ENCODE assay signal across 21 cellular contexts in the genomic region with DNA sequence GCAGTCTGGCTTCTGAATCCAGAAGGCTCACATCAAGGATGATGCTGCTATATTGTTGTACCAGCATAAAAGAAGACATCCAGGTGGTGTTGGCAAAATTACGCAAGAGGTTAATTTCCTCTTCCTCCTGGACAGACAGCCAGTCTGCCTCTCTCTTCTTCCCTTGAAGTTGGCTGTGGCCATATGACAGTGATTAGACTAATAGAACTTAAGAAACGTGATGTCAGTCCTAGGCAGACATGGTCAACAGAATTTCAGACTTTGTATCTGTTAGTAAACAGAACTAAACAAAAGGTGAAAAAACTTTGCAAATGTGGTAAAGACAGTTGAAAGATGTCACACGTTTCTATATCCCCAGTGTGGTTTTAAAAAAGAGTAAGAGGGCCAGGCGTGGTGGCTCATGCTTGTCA.
DNase-seq lines count a peak whose midpoint lies in the region; ATAC-seq and TF ChIP-seq lines count a peak whose summit lies in the region.
"Had no signal": no experiment of that assay in that cellular context is flagged by ENCODE, and none has a peak within 500 bp of the region (broad histone marks: within the 10 kb centered on the region; RNA-seq: fewer than 3 reads in every experiment).

No MANE protein-coding gene starts in this region.

- peak overlapping the region; percentile 50; the same call in 1 of the 2 replicates for H2AFZ ChIP-seq in Loucy (ENCODE audit: low read length)

- peaks cover 49% of the 10 kb centered on the region for H3K4me1 Mint-ChIP-seq in activated naive CD4-positive, alpha-beta T cell treated with anti-CD3 and anti-CD28 coated beads, Interleukin-2, amount 10 ng/mL, durations not matched to agents 7 days and 5 days
- H3K4me1 Mint-ChIP-seq in central memory CD8-positive, alpha-beta T cell, result peaks cover 59% of the 10 kb centered on the region
- peaks cover 21% of the 10 kb centered on the region for H3K4me1 Mint-ChIP-seq in type B pancreatic cell (ENCODE audit: unreplicated experiment)
- H3K4me1 Mint-ChIP-seq in activated T-helper 1 cell treated with anti-CD3 and anti-CD28 coated beads, Interleukin-12 subunit alpha, Interleukin-12 subunit beta, Interleukin-2, Interleukin-4 antibody, amounts not matched to agents 30 ng/mL and 10 ng/mL and 1 ng/mL, durations not matched to agents 14 hours and 24 hours and 36 hours (ENCODE audit: low read depth), result peaks cover 50% of the 10 kb centered on the region
- H3K4me1 Mint-ChIP-seq in activated naive CD8-positive, alpha-beta T cell treated with anti-CD3 and anti-CD28 coated beads, Interleukin-2, amount 50 U/mL, for 24 hours, result peaks cover 13% of the 10 kb centered on the region

- CTCF ChIA-PET in activated naive CD4-positive, alpha-beta T cell treated with anti-CD3 and anti-CD28 coated beads, Interleukin-2, amount 10 ng/mL, durations not matched to agents 7 days and 5 days (lab: Charles Lee), result no interaction called here

- H3K27ac ChIP-seq in heart right ventricle, result no peak overlapping the region
- H3K27ac ChIP-seq: HL-60 had no signal

- peak overlapping the region; percentile 34 for H3K9ac ChIP-seq in Loucy (ENCODE audit: low read depth, low read length, poor library complexity, severe bottlenecking)

- peak; percentile 53 for ATAC-seq in central memory CD8-positive, alpha-beta T cell (replicated peaks; ENCODE audit: extremely low read depth, poor library complexity, severe bottlenecking)
- ATAC-seq in activated naive CD8-positive, alpha-beta T cell treated with anti-CD3 and anti-CD28 coated beads, Interleukin-2, amount 50 U/mL, for 24 hours, result no peak
- ATAC-seq in heart right ventricle, result no peak

- H3K4me3 ChIP-seq in Loucy (ENCODE audit: low read length, poor library complexity, severe bottlenecking), result no peak overlapping the region
- no peak overlapping the region for H3K4me3 ChIP-seq in heart right ventricle
- H3K4me3 ChIP-seq: MG63 had no signal

- 86% methylated on average over 4 of the region's 4 CpGs for WGBS in heart right ventricle, 2 donors

- no peaks in the 10 kb centered on the region for H3K79me2 ChIP-seq in Loucy (ENCODE audit: insufficient read depth, low read length)

- no peak overlapping the region for H3K4me2 ChIP-seq in Loucy (ENCODE audit: low read depth, low read length, poor library complexity, severe bottlenecking)

- H3K27me3 ChIP-seq in Loucy (ENCODE audit: insufficient read depth, low read length, poor library complexity, severe bottlenecking) (no peaks in the 10 kb centered on the region), heart right ventricle (no peaks in the 10 kb centered on the region)
- H3K27me3 ChIP-seq: MG63 had no signal

- no peaks in the 10 kb centered on the region for H3K9me3 Mint-ChIP-seq in activated naive CD4-positive, alpha-beta T cell treated with anti-CD3 and anti-CD28 coated beads, Interleukin-2, amount 10 ng/mL, durations not matched to agents 7 days and 5 days
- H3K9me3 Mint-ChIP-seq in central memory CD8-positive, alpha-beta T cell, result no peaks in the 10 kb centered on the region
- peaks cover 4% of the 10 kb centered on the region for H3K9me3 Mint-ChIP-seq in type B pancreatic cell
- H3K9me3 Mint-ChIP-seq in activated T-helper 1 cell treated with anti-CD3 and anti-CD28 coated beads, Interleukin-12 subunit alpha, Interleukin-12 subunit beta, Interleukin-2, Interleukin-4 antibody, amounts not matched to agents 30 ng/mL and 10 ng/mL and 1 ng/mL, durations not matched to agents 14 hours and 24 hours and 36 hours, result no peaks in the 10 kb centered on the region
- no peaks in the 10 kb centered on the region for H3K9me3 Mint-ChIP-seq in activated naive CD8-positive, alpha-beta T cell treated with anti-CD3 and anti-CD28 coated beads, Interleukin-2, amount 50 U/mL, for 24 hours
- H3K9me3 Mint-ChIP-seq: H9; T-helper 1 cell treated with Interleukin-12 subunit alpha and Interleukin-12 subunit beta and Interleukin-4 antibody, amounts not matched to agents 30 μg/mL and 1 μg/mL, for 36 hours had no signal

- H3K9me3 ChIP-seq in Loucy (ENCODE audit: insufficient read depth, low read depth, low read length), result no peaks in the 10 kb centered on the region
- H3K9me3 ChIP-seq in heart right ventricle, result no peaks in the 10 kb centered on the region
- H3K9me3 ChIP-seq: MG63 had no signal

- no peaks in the 10 kb centered on the region for H3K9me2 ChIP-seq in Loucy (replicated peaks; ENCODE audit: low read depth, low read length)

- no peak for TF ChIP-seq CTCF in Loucy (conservative IDR thresholded peaks at IDR 0.05; ENCODE audit: low read length)
- no peak for TF ChIP-seq CTCF in type B pancreatic cell (conservative IDR thresholded peaks at IDR 0.05)
- no peak for TF ChIP-seq CTCF in heart right ventricle (IDR thresholded peaks at IDR 0.05)

- peaks cover 51% of the 10 kb centered on the region for H3K4me1 ChIP-seq in Loucy (ENCODE audit: insufficient read depth, low read length, poor library complexity, severe bottlenecking)
- H3K4me1 ChIP-seq in heart right ventricle, result no peaks in the 10 kb centered on the region

- H3K4me3 Mint-ChIP-seq in activated naive CD4-positive, alpha-beta T cell treated with anti-CD3 and anti-CD28 coated beads, Interleukin-2, amount 10 ng/mL, durations not matched to agents 7 days and 5 days, result no peak overlapping the region
- peak overlapping the region; percentile 4 for H3K4me3 Mint-ChIP-seq in central memory CD8-positive, alpha-beta T cell
- no peak overlapping the region for H3K4me3 Mint-ChIP-seq in type B pancreatic cell
- no peak overlapping the region for H3K4me3 Mint-ChIP-seq in activated T-helper 1 cell treated with anti-CD3 and anti-CD28 coated beads, Interleukin-12 subunit alpha, Interleukin-12 subunit beta, Interleukin-2, Interleukin-4 antibody, amounts not matched to agents 30 ng/mL and 10 ng/mL and 1 ng/mL, durations not matched to agents 14 hours and 24 hours and 36 hours
- no peak overlapping the region for H3K4me3 Mint-ChIP-seq in activated naive CD8-positive, alpha-beta T cell treated with anti-CD3 and anti-CD28 coated beads, Interleukin-2, amount 50 U/mL, for 24 hours
- H3K4me3 Mint-ChIP-seq: H9; T-helper 1 cell treated with Interleukin-12 subunit alpha and Interleukin-12 subunit beta and Interleukin-4 antibody, amounts not matched to agents 30 μg/mL and 1 μg/mL, for 36 hours had no signal

- intact Hi-C loops in activated T-helper 1 cell treated with anti-CD3 and anti-CD28 coated beads, Interleukin-12 subunit alpha, Interleukin-12 subunit beta, Interleukin-2, Interleukin-4 antibody, amounts not matched to agents 30 ng/mL and 10 ng/mL and 1 ng/mL, durations not matched to agents 14 hours and 24 hours and 36 hours (cut with micrococcal nuclease), result loop anchor here (2.0 kb wide), 1 partner anchor 27 kb away; no protein-coding TSS in a partner anchor
- intact Hi-C loops in heart right ventricle (cut with DNase I), result no loop called here

- H3K36me3 ChIP-seq in Loucy (ENCODE audit: insufficient read depth, low read length) (no peaks in the 10 kb centered on the region), heart right ventricle (no peaks in the 10 kb centered on the region)
- H3K36me3 ChIP-seq: MG63 had no signal

- no peaks in the 10 kb centered on the region for H4K20me1 ChIP-seq in Loucy (ENCODE audit: insufficient read depth, low read length, poor library complexity, severe bottlenecking)

- H3K36me3 Mint-ChIP-seq in activated naive CD4-positive, alpha-beta T cell treated with anti-CD3 and anti-CD28 coated beads, Interleukin-2, amount 10 ng/mL, durations not matched to agents 7 days and 5 days, result no peaks in the 10 kb centered on the region
- peaks cover 8% of the 10 kb centered on the region for H3K36me3 Mint-ChIP-seq in central memory CD8-positive, alpha-beta T cell (ENCODE audit: insufficient read depth)
- no peaks in the 10 kb centered on the region for H3K36me3 Mint-ChIP-seq in type B pancreatic cell
- H3K36me3 Mint-ChIP-seq in activated T-helper 1 cell treated with anti-CD3 and anti-CD28 coated beads, Interleukin-12 subunit alpha, Interleukin-12 subunit beta, Interleukin-2, Interleukin-4 antibody, amounts not matched to agents 30 ng/mL and 10 ng/mL and 1 ng/mL, durations not matched to agents 14 hours and 24 hours and 36 hours (ENCODE audit: low read depth), result no peaks in the 10 kb centered on the region
- no peaks in the 10 kb centered on the region for H3K36me3 Mint-ChIP-seq in activated naive CD8-positive, alpha-beta T cell treated with anti-CD3 and anti-CD28 coated beads, Interleukin-2, amount 50 U/mL, for 24 hours (ENCODE audit: low read depth)

- 0 out of 2 replicates have a peak, but pooled peaks cover 4% of the 10 kb centered on the region for H3F3A ChIP-seq in Loucy (ENCODE audit: low read depth)

- H3K27me3 Mint-ChIP-seq in activated naive CD4-positive, alpha-beta T cell treated with anti-CD3 and anti-CD28 coated beads, Interleukin-2, amount 10 ng/mL, durations not matched to agents 7 days and 5 days, result peaks cover 26% of the 10 kb centered on the region
- no peaks in the 10 kb centered on the region for H3K27me3 Mint-ChIP-seq in central memory CD8-positive, alpha-beta T cell
- no peaks in the 10 kb centered on the region for H3K27me3 Mint-ChIP-seq in type B pancreatic cell
- H3K27me3 Mint-ChIP-seq in activated T-helper 1 cell treated with anti-CD3 and anti-CD28 coated beads, Interleukin-12 subunit alpha, Interleukin-12 subunit beta, Interleukin-2, Interleukin-4 antibody, amounts not matched to agents 30 ng/mL and 10 ng/mL and 1 ng/mL, durations not matched to agents 14 hours and 24 hours and 36 hours (ENCODE audit: insufficient read depth), result peaks cover 34% of the 10 kb centered on the region
- peaks cover 3% of the 10 kb centered on the region for H3K27me3 Mint-ChIP-seq in activated naive CD8-positive, alpha-beta T cell treated with anti-CD3 and anti-CD28 coated beads, Interleukin-2, amount 50 U/mL, for 24 hours

- peak overlapping the region; percentile 24 for H3K27ac Mint-ChIP-seq in activated naive CD4-positive, alpha-beta T cell treated with anti-CD3 and anti-CD28 coated beads, Interleukin-2, amount 10 ng/mL, durations not matched to agents 7 days and 5 days
- peak overlapping the region; percentile 92 for H3K27ac Mint-ChIP-seq in central memory CD8-positive, alpha-beta T cell (ENCODE audit: low read depth)
- H3K27ac Mint-ChIP-seq in type B pancreatic cell, result peak overlapping the region; percentile 23
- H3K27ac Mint-ChIP-seq in activated T-helper 1 cell treated with anti-CD3 and anti-CD28 coated beads, Interleukin-12 subunit alpha, Interleukin-12 subunit beta, Interleukin-2, Interleukin-4 antibody, amounts not matched to agents 30 ng/mL and 10 ng/mL and 1 ng/mL, durations not matched to agents 14 hours and 24 hours and 36 hours, result no peak overlapping the region
- H3K27ac Mint-ChIP-seq in activated naive CD8-positive, alpha-beta T cell treated with anti-CD3 and anti-CD28 coated beads, Interleukin-2, amount 50 U/mL, for 24 hours, result no peak overlapping the region
- H3K27ac Mint-ChIP-seq: H9 had no signal

- no peak for DNase-seq in activated naive CD4-positive, alpha-beta T cell treated with anti-CD3 and anti-CD28 coated beads, Interleukin-2, amount 10 ng/mL, durations not matched to agents 7 days and 5 days
- DNase-seq in activated naive CD4-positive, alpha-beta T cell treated with anti-CD3 and anti-CD28 coated beads, Interleukin-2, amount 50 U/mL, for 16 hours, result no peak
- DNase-seq in central memory CD8-positive, alpha-beta T cell (ENCODE audit: low spot score in 2 of 2), result no peak
- DNase-seq in type B pancreatic cell (ENCODE audit: extremely low spot score, unreplicated experiment), result no peak
- DNase-seq in activated T-helper 1 cell treated with anti-CD3 and anti-CD28 coated beads, Interleukin-12 subunit alpha, Interleukin-12 subunit beta, Interleukin-2, Interleukin-4 antibody, amounts not matched to agents 30 ng/mL and 10 ng/mL and 1 ng/mL, durations not matched to agents 14 hours and 24 hours and 36 hours (ENCODE audit: low spot score), result no peak
- no peak for DNase-seq in activated naive CD8-positive, alpha-beta T cell treated with anti-CD3 and anti-CD28 coated beads, Interleukin-2, amount 50 U/mL, for 24 hours
- DNase-seq in heart right ventricle, result no peak
- DNase-seq: C1 segment of cervical spinal cord, GDM1, H9, Kasumi-1, MG63, NCI-H1092 treated with DMSO at 0.1 percent for 48 hours, NCI-H146, NCI-H2029, NCI-H345, NCI-H524, OCI-M1 had no signal

Comparison
In these comparisons a context has a peak if more than half of its experiments do, and no peak if none do; other contexts are left out.
1. H3K27ac Mint-ChIP-seq: peak in activated naive CD4-positive, alpha-beta T cell treated with anti-CD3 and anti-CD28 coated beads, Interleukin-2, amount 10 ng/mL, durations not matched to agents 7 days and 5 days (single experiment), central memory CD8-positive, alpha-beta T cell (single experiment) and type B pancreatic cell (single experiment); none in activated T-helper 1 cell treated with anti-CD3 and anti-CD28 coated beads, Interleukin-12 subunit alpha, Interleukin-12 subunit beta, Interleukin-2, Interleukin-4 antibody, amounts not matched to agents 30 ng/mL and 10 ng/mL and 1 ng/mL, durations not matched to agents 14 hours and 24 hours and 36 hours (single experiment) and activated naive CD8-positive, alpha-beta T cell treated with anti-CD3 and anti-CD28 coated beads, Interleukin-2, amount 50 U/mL, for 24 hours (single experiment).